Comparison of ENCODE assay signal across 1 cellular context in the genomic region with DNA sequence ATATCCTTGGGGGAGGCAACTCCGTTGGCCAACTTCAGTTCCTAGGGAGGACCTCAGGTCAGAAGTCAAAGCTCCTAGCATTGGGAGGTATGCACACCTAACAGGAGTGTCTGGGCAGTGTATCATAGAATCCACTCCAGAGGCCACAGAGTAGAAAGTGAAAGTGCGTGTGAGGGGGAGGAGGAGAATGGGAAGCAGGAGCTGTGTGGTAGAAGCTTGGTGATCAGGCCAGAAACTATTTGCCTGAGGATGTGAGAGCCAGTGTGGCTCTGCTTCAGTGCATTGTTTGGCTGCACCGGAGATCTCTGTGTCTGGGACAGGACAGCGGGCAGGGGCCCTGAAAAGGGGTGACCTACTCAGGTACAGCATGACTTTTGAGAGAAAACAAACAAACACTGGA.
TF ChIP-seq lines count a peak whose summit lies in the region.

No MANE protein-coding gene starts in this region.

TF ChIP-seq in GM23338, 12 proteins besides CTCF, POLR2A, EP300 and RAD21 (continued from another document):
- TF ChIP-seq, protein P1, sequence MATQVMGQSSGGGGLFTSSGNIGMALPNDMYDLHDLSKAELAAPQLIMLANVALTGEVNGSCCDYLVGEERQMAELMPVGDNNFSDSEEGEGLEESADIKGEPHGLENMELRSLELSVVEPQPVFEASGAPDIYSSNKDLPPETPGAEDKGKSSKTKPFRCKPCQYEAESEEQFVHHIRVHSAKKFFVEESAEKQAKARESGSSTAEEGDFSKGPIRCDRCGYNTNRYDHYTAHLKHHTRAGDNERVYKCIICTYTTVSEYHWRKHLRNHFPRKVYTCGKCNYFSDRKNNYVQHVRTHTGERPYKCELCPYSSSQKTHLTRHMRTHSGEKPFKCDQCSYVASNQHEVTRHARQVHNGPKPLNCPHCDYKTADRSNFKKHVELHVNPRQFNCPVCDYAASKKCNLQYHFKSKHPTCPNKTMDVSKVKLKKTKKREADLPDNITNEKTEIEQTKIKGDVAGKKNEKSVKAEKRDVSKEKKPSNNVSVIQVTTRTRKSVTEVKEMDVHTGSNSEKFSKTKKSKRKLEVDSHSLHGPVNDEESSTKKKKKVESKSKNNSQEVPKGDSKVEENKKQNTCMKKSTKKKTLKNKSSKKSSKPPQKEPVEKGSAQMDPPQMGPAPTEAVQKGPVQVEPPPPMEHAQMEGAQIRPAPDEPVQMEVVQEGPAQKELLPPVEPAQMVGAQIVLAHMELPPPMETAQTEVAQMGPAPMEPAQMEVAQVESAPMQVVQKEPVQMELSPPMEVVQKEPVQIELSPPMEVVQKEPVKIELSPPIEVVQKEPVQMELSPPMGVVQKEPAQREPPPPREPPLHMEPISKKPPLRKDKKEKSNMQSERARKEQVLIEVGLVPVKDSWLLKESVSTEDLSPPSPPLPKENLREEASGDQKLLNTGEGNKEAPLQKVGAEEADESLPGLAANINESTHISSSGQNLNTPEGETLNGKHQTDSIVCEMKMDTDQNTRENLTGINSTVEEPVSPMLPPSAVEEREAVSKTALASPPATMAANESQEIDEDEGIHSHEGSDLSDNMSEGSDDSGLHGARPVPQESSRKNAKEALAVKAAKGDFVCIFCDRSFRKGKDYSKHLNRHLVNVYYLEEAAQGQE (IDR thresholded peaks at IDR 0.05; ENCODE audit: unreplicated experiment), result no peak
- TF ChIP-seq STAT1 (IDR thresholded peaks at IDR 0.05; ENCODE audit: unreplicated experiment) (no peak), ZNF331 (CRISPR knock-in tag; IDR thresholded peaks at IDR 0.05; ENCODE audit: low read depth) (no peak), EZH2phosphoT487 (IDR thresholded peaks at IDR 0.05; ENCODE audit: unreplicated experiment) (no peak), ZNF114 (CRISPR knock-in tag; IDR thresholded peaks at IDR 0.05) (no peak), JUNB (IDR thresholded peaks at IDR 0.05; ENCODE audit: unreplicated experiment) (no peak)
